8 cellular contexts compared by ENCODE assay signal in genomic region chr10:5094265-5095205, GRCh38. TPM values are rescaled to one million over a fixed set of nuclear protein-coding genes. Genes with fewer than 3 reads are reported as not detected.
DNase-seq lines count a peak whose midpoint lies in the region; ATAC-seq and TF ChIP-seq lines count a peak whose summit lies in the region.

Gene AKR1C3, plus strand, starts transcription at chr10:5094414. Its CDS starts 31 bp downstream, at chr10:5094445.

- H3K9me3 ChIP-seq in body of pancreas: no peaks in the 10 kb centered on the region
- no peaks in the 10 kb centered on the region for H3K9me3 ChIP-seq in iPS-20b (ENCODE audit: insufficient read depth, low read depth, low read length)

- peak in 2 of 3 donors; percentile 68 to 71 for TF ChIP-seq POLR2A in body of pancreas (IDR thresholded peaks at IDR 0.05)

- H3K4me3 ChIP-seq in body of pancreas: peak within 1 kb of the TSS; percentile 5 to 10
- H3K4me3 ChIP-seq in iPS-20b (ENCODE audit: low read length): peak within 1 kb of the TSS; percentile 3; the same call in 1 of the 2 replicates
- H3K4me3 ChIP-seq in skeletal muscle cell (ENCODE audit: low read depth, low read length): peak within 1 kb of the TSS; percentile 35

- peaks cover 0 to 2% of the 10 kb centered on the region in 2 donors for H3K36me3 ChIP-seq in body of pancreas (replicated peaks in 1 of 2; ENCODE audit: insufficient read depth in 1 of 2, low read depth in 2 of 2)
- H3K36me3 ChIP-seq in iPS-20b (ENCODE audit: insufficient read depth, low read depth, low read length): no peaks in the 10 kb centered on the region

- no peak within 1 kb of the TSS for H3K9ac ChIP-seq in iPS-20b (ENCODE audit: low read depth, low read length)

- peak; percentile 50 to 92 (median 89) for TF ChIP-seq CTCF in body of pancreas (IDR thresholded peaks at IDR 0.05)

- H3K36me3 Mint-ChIP-seq in activated CD4-positive, alpha-beta T cell treated with anti-CD3 and anti-CD28 coated beads, Interleukin-2, amount 10 ng/mL, durations not matched to agents 24 days and 14 days (ENCODE audit: low read depth): no peaks in the 10 kb centered on the region

- no peak within 1 kb of the TSS for H3K27ac Mint-ChIP-seq in activated CD4-positive, alpha-beta T cell treated with anti-CD3 and anti-CD28 coated beads, Interleukin-2, amount 10 ng/mL, durations not matched to agents 24 days and 14 days

- H3K4me1 Mint-ChIP-seq in activated CD4-positive, alpha-beta T cell treated with anti-CD3 and anti-CD28 coated beads, Interleukin-2, amount 10 ng/mL, durations not matched to agents 24 days and 14 days: peaks cover 5% of the 10 kb centered on the region

- DNase-seq in activated CD4-positive, alpha-beta T cell treated with anti-CD3 and anti-CD28 coated beads, Interleukin-2, amount 10 ng/mL, durations not matched to agents 24 days and 14 days: peak; percentile 74
- no peak for DNase-seq in activated CD4-positive, alpha-beta T cell treated with anti-CD3 and anti-CD28 coated beads, Interleukin-2, amount 50 U/mL, for 4 hours
- DNase-seq in NCI-H748 treated with DMSO at 0.1 percent for 48 hours (lab: John Stamatoyannopoulos, UW): peak; percentile 77
- DNase-seq in body of pancreas: peak in 3 of 4 donors; percentile 13 to 18 (median 15)
- DNase-seq in skeletal muscle cell (ENCODE audit: low read depth): peak; percentile 30

- H3K27ac ChIP-seq in body of pancreas (peak within 1 kb of the TSS; percentile 63 to 82 (median 82)), iPS-20b (ENCODE audit: low read length) (no peak within 1 kb of the TSS)

- H3K4me3 Mint-ChIP-seq in activated CD4-positive, alpha-beta T cell treated with anti-CD3 and anti-CD28 coated beads, Interleukin-2, amount 10 ng/mL, durations not matched to agents 24 days and 14 days: peak within 1 kb of the TSS; percentile 56

- H3K4me1 ChIP-seq in body of pancreas (peaks cover 19% of the 10 kb centered on the region), iPS-20b (ENCODE audit: insufficient read depth, low read length) (0 out of 2 replicates have a peak, but pooled peaks cover 4% of the 10 kb centered on the region)

- no peaks in the 10 kb centered on the region for H3K9me3 Mint-ChIP-seq in activated CD4-positive, alpha-beta T cell treated with anti-CD3 and anti-CD28 coated beads, Interleukin-2, amount 10 ng/mL, durations not matched to agents 24 days and 14 days

- intact Hi-C loops in activated CD4-positive, alpha-beta T cell treated with anti-CD3 and anti-CD28 coated beads, Interleukin-2, amount 10 ng/mL, durations not matched to agents 24 days and 14 days (cut with micrococcal nuclease): loop anchor here (5.0 to 10.0 kb wide), 3 partner anchors 188 to 288 kb away; no protein-coding TSS in a partner anchor
- intact Hi-C loops in body of pancreas (cut with DNase I): no loop called here

- H3K27me3 ChIP-seq in body of pancreas (no peaks in the 10 kb centered on the region), iPS-20b (ENCODE audit: insufficient read depth, low read length) (no peaks in the 10 kb centered on the region)

- peaks cover 12% of the 10 kb centered on the region for H3K27me3 Mint-ChIP-seq in activated CD4-positive, alpha-beta T cell treated with anti-CD3 and anti-CD28 coated beads, Interleukin-2, amount 10 ng/mL, durations not matched to agents 24 days and 14 days

- WGBS in body of pancreas, 2 donors: 13 to 16% methylated on average over 9 of the region's 9 CpGs

- ATAC-seq in body of pancreas (peak; percentile 86), HG03025 (IDR thresholded peaks at IDR 0.05; ENCODE audit: low FRiP score, unreplicated experiment) (no peak), HG02981 (IDR thresholded peaks at IDR 0.05; ENCODE audit: unreplicated experiment) (no peak)

RNA-seq across cellular contexts. Expression of gene AKR1C3, which starts in this region (rescaled TPM):
- not detected in 2 replicates for total RNA-seq in activated CD4-positive, alpha-beta T cell treated with anti-CD3 and anti-CD28 coated beads, Interleukin-2, amount 10 ng/mL, durations not matched to agents 24 days and 14 days
- total RNA-seq in body of pancreas: 10 to 100 TPM; 31.1 to 34.6 TPM

Comparison
In these comparisons a context has a peak if more than half of its experiments do, and no peak if none do; other contexts are left out.
1. RNA of gene AKR1C3 (total RNA-seq): 31.1 to 34.6 TPM in body of pancreas; not detected in activated CD4-positive, alpha-beta T cell treated with anti-CD3 and anti-CD28 coated beads, Interleukin-2, amount 10 ng/mL, durations not matched to agents 24 days and 14 days; every median in the first group is over 10 times any median in the second.
2. Peak in DNase-seq in activated CD4-positive, alpha-beta T cell treated with anti-CD3 and anti-CD28 coated beads, Interleukin-2, amount 10 ng/mL, durations not matched to agents 24 days and 14 days; RNA of the gene not detected or under 1 TPM.
3. DNase-seq: peak in NCI-H748 treated with DMSO at 0.1 percent for 48 hours (single experiment), body of pancreas (3 of 4) and skeletal muscle cell (single experiment); none in activated CD4-positive, alpha-beta T cell treated with anti-CD3 and anti-CD28 coated beads, Interleukin-2, amount 50 U/mL, for 4 hours (0 of 2).
4. Peak in every context shown above with its lines, with median percentiles within 50 percentile points of each other: H3K4me3 ChIP-seq.